30 cellular contexts compared by ENCODE assay signal in genomic region chr7:112554591-112554990, GRCh38.
DNase-seq lines count a peak whose midpoint lies in the region; ATAC-seq and TF ChIP-seq lines count a peak whose summit lies in the region.
"Had no signal": no experiment of that assay in that cellular context is flagged by ENCODE, and none has a peak within 500 bp of the region (broad histone marks: within the 10 kb centered on the region; RNA-seq: fewer than 3 reads in every experiment).

No MANE protein-coding gene starts in this region.

- H3K36me3 Mint-ChIP-seq in mesothelial cell of epicardium = no peaks in the 10 kb centered on the region
- no peaks in the 10 kb centered on the region for H3K36me3 Mint-ChIP-seq in CD8-positive, alpha-beta T cell
- H3K36me3 Mint-ChIP-seq: naive thymus-derived CD4-positive, alpha-beta T cell; stimulated activated naive B cell treated with anti-CD40 and anti-IgM and Interleukin-4, amounts not matched to agents 10 μg/mL and 1 μg/mL and 100 μg/mL, for 72 hours had no signal

- H3K27me3 ChIP-seq in SK-N-SH (ENCODE audit: insufficient read depth) = no peaks in the 10 kb centered on the region
- no peaks in the 10 kb centered on the region for H3K27me3 ChIP-seq in CD8-positive, alpha-beta T cell (ENCODE audit: insufficient read depth, low read length)
- no peaks in the 10 kb centered on the region for H3K27me3 ChIP-seq in lower lobe of right lung (ENCODE audit: low read depth)
- H3K27me3 ChIP-seq: BLaER1, hepatocyte, ovary, right atrium auricular region had no signal

- no peaks in the 10 kb centered on the region for H3K79me2 ChIP-seq in SK-N-SH (ENCODE audit: insufficient read depth)
- H3K79me2 ChIP-seq: hepatocyte had no signal

- POLR2A ChIA-PET in SK-N-SH (lab: Yijun Ruan, JAX) = no interaction called here
- POLR2A ChIA-PET in CD8-positive, alpha-beta T cell (lab: Charles Lee) = no interaction called here

- H3K4me1 Mint-ChIP-seq in mesothelial cell of epicardium = no peaks in the 10 kb centered on the region
- H3K4me1 Mint-ChIP-seq in CD8-positive, alpha-beta T cell (ENCODE audit: low read depth) = peaks cover 12% of the 10 kb centered on the region

- H3K27ac Mint-ChIP-seq in mesothelial cell of epicardium = no peak overlapping the region
- no peak overlapping the region for H3K27ac Mint-ChIP-seq in CD8-positive, alpha-beta T cell
- H3K27ac Mint-ChIP-seq: activated T-helper 1 cell treated with anti-CD3 and anti-CD28 coated beads, Interleukin-12 subunit alpha, Interleukin-12 subunit beta, Interleukin-2, Interleukin-4 antibody, amounts not matched to agents 30 ng/mL and 10 ng/mL and 1 ng/mL, durations not matched to agents 14 hours and 24 hours and 36 hours; naive thymus-derived CD4-positive, alpha-beta T cell; stimulated activated naive B cell treated with anti-CD40 and anti-IgM and Interleukin-4, amounts not matched to agents 10 μg/mL and 1 μg/mL and 100 μg/mL, for 72 hours had no signal

- TF ChIP-seq CTCF in SK-N-SH (IDR thresholded peaks at IDR 0.05) (peak; percentile 44), cardiac fibroblast (IDR thresholded peaks at IDR 0.05; ENCODE audit: low read depth, low read length) (peak; percentile 27), mesothelial cell of epicardium (IDR thresholded peaks at IDR 0.05; ENCODE audit: unreplicated experiment) (peak; percentile 46), lower lobe of right lung (IDR thresholded peaks at IDR 0.05) (no peak)
- no peak for TF ChIP-seq CTCF in CD8-positive, alpha-beta T cell (IDR thresholded peaks at IDR 0.05)

- H3K4me3 ChIP-seq in SK-N-SH (ENCODE audit: low read depth in 2 of 2, low read length in 1 of 2) (no peak overlapping the region), cardiac fibroblast (replicated peaks in 1 of 2; ENCODE audit: low read depth in 2 of 2, low read length in 2 of 2) (no peak overlapping the region), lower lobe of right lung (no peak overlapping the region)
- H3K4me3 ChIP-seq in CD8-positive, alpha-beta T cell (ENCODE audit: low read depth, low read length) = no peak overlapping the region
- H3K4me3 ChIP-seq: BLaER1, hepatocyte, ovary, right atrium auricular region had no signal

- DNase-seq in SK-N-SH (no peak), cardiac fibroblast (ENCODE audit: low read depth in 2 of 2) (peak in 1 of 2 donors; percentile 5), mesothelial cell of epicardium (ENCODE audit: low spot score in 2 of 2, unreplicated experiment in 2 of 2) (no peak), lower lobe of right lung (no peak), NCI-H1092 (lab: John Stamatoyannopoulos, UW) (no peak), NCI-H1092 treated with DMSO at 0.1 percent for 48 hours (lab: John Stamatoyannopoulos, UW) (no peak)
- no peak for DNase-seq in CD8-positive, alpha-beta T cell
- DNase-seq: activated naive CD4-positive, alpha-beta T cell treated with anti-CD3 and anti-CD28 coated beads, Interleukin-2, amount 50 U/mL, for 16 hours; amygdala; Caco-2; caudate nucleus; dermis blood vessel endothelial cell; DMS79; mesendoderm; naive thymus-derived CD4-positive, alpha-beta T cell; NCI-H1105; NCI-H2029; NCI-H226; ovary; stimulated activated CD4-positive, alpha-beta T cell treated with anti-CD3 and anti-CD28 coated beads, Interleukin-4, amount 100 ng/mL, for 1 hour; stimulated activated naive B cell treated with anti-CD40 and anti-IgM and Interleukin-4, amounts not matched to agents 10 μg/mL and 1 μg/mL and 100 μg/mL, for 72 hours; T1000 had no signal

- H2AFZ ChIP-seq in SK-N-SH (ENCODE audit: low read depth) = no peak overlapping the region
- H2AFZ ChIP-seq: hepatocyte had no signal

- no peak overlapping the region for H3K9ac ChIP-seq in SK-N-SH
- H3K9ac ChIP-seq: BLaER1 had no signal

- no peaks in the 10 kb centered on the region for H4K20me1 ChIP-seq in SK-N-SH (ENCODE audit: insufficient read depth)
- H4K20me1 ChIP-seq: BLaER1 had no signal

- no peak overlapping the region for H3K27ac ChIP-seq in SK-N-SH (ENCODE audit: low read depth in 2 of 2, low read length in 1 of 2)
- H3K27ac ChIP-seq in CD8-positive, alpha-beta T cell (ENCODE audit: low read depth, low read length) = no peak overlapping the region
- no peak overlapping the region for H3K27ac ChIP-seq in lower lobe of right lung
- H3K27ac ChIP-seq: 22Rv1, BLaER1, hepatocyte, HL-60, ovary, right atrium auricular region had no signal

- H3K9me3 ChIP-seq in SK-N-SH (no peaks in the 10 kb centered on the region), lower lobe of right lung (no peaks in the 10 kb centered on the region)
- H3K9me3 ChIP-seq in CD8-positive, alpha-beta T cell (ENCODE audit: low read length) = no peaks in the 10 kb centered on the region
- H3K9me3 ChIP-seq: BLaER1, ovary, right atrium auricular region had no signal

- no peak for TF ChIP-seq RAD21 in SK-N-SH (IDR thresholded peaks at IDR 0.05; ENCODE audit: low read length)

- peaks cover 4% of the 10 kb centered on the region for H3K9me3 Mint-ChIP-seq in mesothelial cell of epicardium
- H3K9me3 Mint-ChIP-seq in CD8-positive, alpha-beta T cell = no peaks in the 10 kb centered on the region
- H3K9me3 Mint-ChIP-seq: activated T-helper 1 cell treated with anti-CD3 and anti-CD28 coated beads, Interleukin-12 subunit alpha, Interleukin-12 subunit beta, Interleukin-2, Interleukin-4 antibody, amounts not matched to agents 30 ng/mL and 10 ng/mL and 1 ng/mL, durations not matched to agents 14 hours and 24 hours and 36 hours; naive thymus-derived CD4-positive, alpha-beta T cell; stimulated activated naive B cell treated with anti-CD40 and anti-IgM and Interleukin-4, amounts not matched to agents 10 μg/mL and 1 μg/mL and 100 μg/mL, for 72 hours had no signal

- intact Hi-C loops in CD8-positive, alpha-beta T cell (cut with DNase I, micrococcal nuclease) = no loop called here
- intact Hi-C loops in lower lobe of right lung (cut with DNase I) = loop anchor here (5.0 kb wide), 1 partner anchor 868 kb away; no protein-coding TSS in a partner anchor

- no peak overlapping the region for H3K4me3 Mint-ChIP-seq in mesothelial cell of epicardium
- H3K4me3 Mint-ChIP-seq in CD8-positive, alpha-beta T cell = no peak overlapping the region
- H3K4me3 Mint-ChIP-seq: activated T-helper 1 cell treated with anti-CD3 and anti-CD28 coated beads, Interleukin-12 subunit alpha, Interleukin-12 subunit beta, Interleukin-2, Interleukin-4 antibody, amounts not matched to agents 30 ng/mL and 10 ng/mL and 1 ng/mL, durations not matched to agents 14 hours and 24 hours and 36 hours; naive thymus-derived CD4-positive, alpha-beta T cell; stimulated activated naive B cell treated with anti-CD40 and anti-IgM and Interleukin-4, amounts not matched to agents 10 μg/mL and 1 μg/mL and 100 μg/mL, for 72 hours had no signal

- H3K4me2 ChIP-seq in SK-N-SH = no peak overlapping the region
- H3K4me2 ChIP-seq: BLaER1, hepatocyte had no signal

- CTCF ChIA-PET in SK-N-SH (lab: Yijun Ruan, JAX) = interaction anchor here (1.0 kb wide), 1 partner anchor 31 kb away, joined by 3 read pairs; no protein-coding TSS in a partner anchor
- CTCF ChIA-PET in CD8-positive, alpha-beta T cell (lab: Charles Lee) = no interaction called here

- ATAC-seq in SK-N-SH treated with all-trans-retinoic acid at 6 μM for 48 hours (no peak), lower lobe of right lung (no peak)
- no peak for ATAC-seq in CD8-positive, alpha-beta T cell
- ATAC-seq: HepG2; naive thymus-derived CD4-positive, alpha-beta T cell; stimulated activated naive B cell treated with anti-CD40 and anti-IgM and Interleukin-4, amounts not matched to agents 10 μg/mL and 1 μg/mL and 100 μg/mL, for 72 hours had no signal

- no peaks in the 10 kb centered on the region for H3F3A ChIP-seq in SK-N-SH (replicated peaks; ENCODE audit: insufficient read depth)

- TF ChIP-seq EP300 in SK-N-SH (IDR thresholded peaks at IDR 0.05; ENCODE audit: borderline replicate concordance in 1 of 2, low read depth in 1 of 2, low read length in 1 of 2) = no peak

- H3K27me3 Mint-ChIP-seq in mesothelial cell of epicardium (ENCODE audit: low read depth) = no peaks in the 10 kb centered on the region
- H3K27me3 Mint-ChIP-seq in CD8-positive, alpha-beta T cell (ENCODE audit: low read depth) = peaks cover 3% of the 10 kb centered on the region

- H3K9me2 ChIP-seq in SK-N-SH = no peaks in the 10 kb centered on the region

- H3K36me3 ChIP-seq in SK-N-SH (replicated peaks in 1 of 2; ENCODE audit: control insufficient read depth in 1 of 2, insufficient read depth in 2 of 2, low read length in 1 of 2) (no peaks in the 10 kb centered on the region), lower lobe of right lung (no peaks in the 10 kb centered on the region)
- H3K36me3 ChIP-seq in CD8-positive, alpha-beta T cell (ENCODE audit: insufficient read depth, low read length) = no peaks in the 10 kb centered on the region
- H3K36me3 ChIP-seq: BLaER1, ovary, right atrium auricular region had no signal

- no peaks in the 10 kb centered on the region for H3K4me1 ChIP-seq in SK-N-SH (ENCODE audit: control insufficient read depth in 1 of 2, insufficient read depth in 2 of 2, low read depth in 1 of 2, low read length in 1 of 2)
- H3K4me1 ChIP-seq in CD8-positive, alpha-beta T cell (ENCODE audit: insufficient read depth, low read length) = peaks cover 9% of the 10 kb centered on the region
- no peaks in the 10 kb centered on the region for H3K4me1 ChIP-seq in lower lobe of right lung
- H3K4me1 ChIP-seq: BLaER1, right atrium auricular region had no signal

TF ChIP-seq in SK-N-SH, 30 proteins besides CTCF, POLR2A, EP300 and RAD21 (continues in another document):
- no peak for TF ChIP-seq ELF1 (IDR thresholded peaks at IDR 0.05)
- TF ChIP-seq MEF2A (IDR thresholded peaks at IDR 0.05; ENCODE audit: borderline replicate concordance, low read depth) = no peak
- no peak for TF ChIP-seq YY1 (IDR thresholded peaks at IDR 0.05; ENCODE audit: low read depth)
- TF ChIP-seq USF1 (IDR thresholded peaks at IDR 0.05; ENCODE audit: borderline replicate concordance, low read depth) = no peak

TF ChIP-seq in SK-N-SH treated with all-trans-retinoic acid at 6 μM for 48 hours, 23 proteins besides CTCF, POLR2A, EP300 and RAD21:
- TF ChIP-seq ZNF8 (CRISPR knock-in tag; IDR thresholded peaks at IDR 0.05) = no peak

Comparison
In these comparisons a context has a peak if more than half of its experiments do, and no peak if none do; other contexts are left out.
1. CTCF ChIP-seq: peak in SK-N-SH (single experiment), cardiac fibroblast (single experiment) and mesothelial cell of epicardium (single experiment); none in CD8-positive, alpha-beta T cell (single experiment) and lower lobe of right lung (single experiment).